In genomic region chr12:95429172-95429510, GRCh38 we compare ENCODE assay signal across 18 cellular contexts. TPM values are rescaled to one million over a fixed set of nuclear protein-coding genes. Genes with fewer than 3 reads are reported as not detected.
DNase-seq lines count a peak whose midpoint lies in the region; ATAC-seq and TF ChIP-seq lines count a peak whose summit lies in the region.
"Had no signal": no experiment of that assay in that cellular context is flagged by ENCODE, and none has a peak within 500 bp of the region (broad histone marks: within the 10 kb centered on the region; RNA-seq: fewer than 3 reads in every experiment).

No MANE protein-coding gene starts in this region.

- DNase-seq in activated CD4-positive, alpha-beta T cell treated with anti-CD3 and anti-CD28 coated beads, Interleukin-2, amount 10 ng/mL, durations not matched to agents 24 days and 14 days: no peak
- no peak for DNase-seq in activated CD4-positive, alpha-beta T cell treated with anti-CD3 and anti-CD28 coated beads, Interleukin-2, amount 50 U/mL, for 48 hours
- DNase-seq in epithelial cell of esophagus (ENCODE audit: low read depth): peak; percentile 54
- no peak for DNase-seq in DMS153 treated with DMSO at 0.1 percent for 48 hours (lab: John Stamatoyannopoulos, UW; ENCODE audit: unreplicated experiment)
- DNase-seq in RPMI8226: no peak
- DNase-seq: BE2C, DMS79, MG63, NCI-H1092, NCI-H146, NCI-H524 had no signal

- peak overlapping the region; percentile 7 for H3K4me3 Mint-ChIP-seq in activated CD4-positive, alpha-beta T cell treated with anti-CD3 and anti-CD28 coated beads, Interleukin-2, amount 10 ng/mL, durations not matched to agents 24 days and 14 days
- H3K4me3 Mint-ChIP-seq in nephron: no peak overlapping the region

- H3K4me3 ChIP-seq in HEK293 (ENCODE audit: low read depth, low read length): no peak overlapping the region
- no peak overlapping the region for H3K4me3 ChIP-seq in epithelial cell of esophagus (ENCODE audit: low read length)
- H3K4me3 ChIP-seq: HAP-1, MG63 had no signal

- TF ChIP-seq CTCF in HEK293 (tag by site-specific recombination; IDR thresholded peaks at IDR 0.05) (no peak), epithelial cell of esophagus (IDR thresholded peaks at IDR 0.05; ENCODE audit: insufficient read depth, low read depth, low read length, missing control alignments) (no peak), nephron (IDR thresholded peaks at IDR 0.05; ENCODE audit: unreplicated experiment in 3 of 3) (no peak)

- H3K4me1 Mint-ChIP-seq in activated CD4-positive, alpha-beta T cell treated with anti-CD3 and anti-CD28 coated beads, Interleukin-2, amount 10 ng/mL, durations not matched to agents 24 days and 14 days: peaks cover 5% of the 10 kb centered on the region
- peaks cover 9% of the 10 kb centered on the region for H3K4me1 Mint-ChIP-seq in nephron

- no peak overlapping the region for H3K27ac ChIP-seq in HEK293 (ENCODE audit: extremely low read depth, low read depth, low read length)
- H3K27ac ChIP-seq: 22Rv1, KMS-11 had no signal

- CTCF ChIA-PET in HEK293 (lab: Yijun Ruan, JAX): no interaction called here

- H3K36me3 Mint-ChIP-seq in activated CD4-positive, alpha-beta T cell treated with anti-CD3 and anti-CD28 coated beads, Interleukin-2, amount 10 ng/mL, durations not matched to agents 24 days and 14 days (ENCODE audit: low read depth): no peaks in the 10 kb centered on the region
- H3K36me3 Mint-ChIP-seq in nephron (ENCODE audit: low read depth): no peaks in the 10 kb centered on the region
- H3K36me3 Mint-ChIP-seq: CD4-positive, alpha-beta memory T cell had no signal

- no peak for ATAC-seq in HG03108 (IDR thresholded peaks at IDR 0.05; ENCODE audit: unreplicated experiment)

- intact Hi-C loops in activated CD4-positive, alpha-beta T cell treated with anti-CD3 and anti-CD28 coated beads, Interleukin-2, amount 10 ng/mL, durations not matched to agents 24 days and 14 days (cut with micrococcal nuclease): no loop called here

- H3K36me3 ChIP-seq in HEK293 (ENCODE audit: control insufficient read depth in 2 of 2, insufficient read depth in 1 of 2, low read length in 2 of 2): no peaks in the 10 kb centered on the region
- H3K36me3 ChIP-seq: BE2C, HAP-1, MG63 had no signal

- H3K27ac Mint-ChIP-seq in activated CD4-positive, alpha-beta T cell treated with anti-CD3 and anti-CD28 coated beads, Interleukin-2, amount 10 ng/mL, durations not matched to agents 24 days and 14 days: no peak overlapping the region
- H3K27ac Mint-ChIP-seq in nephron: peak overlapping the region in 2 of 3 experiments; percentile 38 to 62

- POLR2A ChIA-PET in HEK293 (lab: Yijun Ruan, JAX): interaction anchor here (1.2 kb wide), 1 partner anchor 45 kb away, joined by 3 read pairs; the partner anchor contains the start of gene METAP2

- H3K27me3 Mint-ChIP-seq in activated CD4-positive, alpha-beta T cell treated with anti-CD3 and anti-CD28 coated beads, Interleukin-2, amount 10 ng/mL, durations not matched to agents 24 days and 14 days: no peaks in the 10 kb centered on the region
- peaks cover 8% of the 10 kb centered on the region for H3K27me3 Mint-ChIP-seq in nephron (ENCODE audit: low read depth)

- H3K9me3 Mint-ChIP-seq in activated CD4-positive, alpha-beta T cell treated with anti-CD3 and anti-CD28 coated beads, Interleukin-2, amount 10 ng/mL, durations not matched to agents 24 days and 14 days: peaks cover 6% of the 10 kb centered on the region
- no peaks in the 10 kb centered on the region for H3K9me3 Mint-ChIP-seq in nephron

- H3K9me3 ChIP-seq in HEK293 (ENCODE audit: control insufficient read depth, insufficient read depth, low read depth, low read length): no peaks in the 10 kb centered on the region
- H3K9me3 ChIP-seq: BE2C, HAP-1, MG63 had no signal

- H3K4me1 ChIP-seq in HEK293 (ENCODE audit: control insufficient read depth, insufficient read depth, low read length): no peaks in the 10 kb centered on the region
- H3K4me1 ChIP-seq: BE2C, HAP-1 had no signal

TF ChIP-seq in HEK293, 187 proteins besides CTCF, POLR2A, EP300 and RAD21:
- TF ChIP-seq ZNF394 (tag by site-specific recombination; IDR thresholded peaks at IDR 0.05; ENCODE audit: borderline replicate concordance) (0 out of 2 replicates have a peak, but pooled peaks have one; percentile 2), SCRT2 (tag by site-specific recombination; IDR thresholded peaks at IDR 0.05) (peak; percentile 60; the same call in 1 of the 2 replicates), INSM2 (tag by site-specific recombination; IDR thresholded peaks at IDR 0.05) (no peak)

RNA-seq across cellular contexts. Expression of gene METAP2, which starts 44.8 kb away (rescaled TPM):
- total RNA-seq in activated CD4-positive, alpha-beta T cell treated with anti-CD3 and anti-CD28 coated beads, Interleukin-2, amount 10 ng/mL, durations not matched to agents 24 days and 14 days: 125 and 133 TPM in 2 replicates
